ENCODE assay signal across 1 cellular context in the genomic region with DNA sequence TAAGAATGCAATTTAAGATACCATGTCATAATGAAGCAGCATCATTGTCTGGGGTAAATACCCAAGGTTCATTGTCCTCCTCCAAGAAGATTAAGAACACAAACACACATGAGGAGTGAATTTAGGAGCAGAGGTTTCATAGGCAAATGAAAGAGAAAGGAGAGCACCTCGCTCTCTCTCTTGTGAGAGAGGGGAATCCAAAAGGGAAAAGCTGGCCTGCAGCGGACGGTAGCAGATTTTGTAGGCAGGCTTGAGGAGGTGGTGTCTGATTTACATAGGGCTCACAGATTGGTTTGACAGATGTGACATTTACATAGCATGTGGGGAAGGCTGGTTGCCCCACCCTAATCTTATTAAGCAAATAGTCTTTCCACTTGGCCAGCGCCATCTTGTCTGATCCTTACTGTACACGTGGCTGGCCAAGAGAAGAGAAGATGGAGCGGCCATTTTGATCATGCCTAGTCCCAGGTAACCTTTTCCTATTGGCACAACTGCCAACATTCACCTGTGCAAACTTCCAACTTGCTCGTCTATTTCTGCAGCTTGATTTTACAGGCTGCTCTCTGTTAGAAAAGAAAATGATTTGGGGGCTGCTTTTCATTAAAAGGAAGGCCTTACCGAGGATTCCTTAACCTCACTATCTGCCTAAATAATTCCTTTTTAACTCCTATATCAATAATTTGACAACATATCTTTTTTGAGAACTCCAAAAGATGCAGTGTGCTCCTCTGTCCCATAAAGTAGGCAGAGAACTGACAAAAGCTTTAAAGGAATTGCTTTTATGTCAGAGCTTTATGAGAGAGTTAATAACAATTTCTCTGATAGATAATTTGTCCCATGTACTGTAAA.
TF ChIP-seq lines count a peak whose summit lies in the region.

No MANE protein-coding gene starts in this region.

TF ChIP-seq in GM23338, 12 proteins besides CTCF, POLR2A, EP300 and RAD21:
- TF ChIP-seq JUNB (IDR thresholded peaks at IDR 0.05; ENCODE audit: unreplicated experiment) (no peak), ZNF462 (CRISPR knock-in tag; IDR thresholded peaks at IDR 0.05) (no peak), ZNF331 (CRISPR knock-in tag; IDR thresholded peaks at IDR 0.05; ENCODE audit: low read depth) (no peak), POLR2AphosphoS5 (IDR thresholded peaks at IDR 0.05; ENCODE audit: low read depth) (no peak), ZNF114 (CRISPR knock-in tag; IDR thresholded peaks at IDR 0.05) (no peak), STAT1 (IDR thresholded peaks at IDR 0.05; ENCODE audit: unreplicated experiment) (no peak), NANOG (IDR thresholded peaks at IDR 0.05; ENCODE audit: borderline replicate concordance) (no peak), CREB1 (CRISPR knock-in tag; IDR thresholded peaks at IDR 0.05; ENCODE audit: low read depth) (no peak), EZH2phosphoT487 (IDR thresholded peaks at IDR 0.05; ENCODE audit: unreplicated experiment) (no peak), EZH2 (IDR thresholded peaks at IDR 0.05; ENCODE audit: low read depth, unreplicated experiment) (no peak)
- TF ChIP-seq, protein P1, sequence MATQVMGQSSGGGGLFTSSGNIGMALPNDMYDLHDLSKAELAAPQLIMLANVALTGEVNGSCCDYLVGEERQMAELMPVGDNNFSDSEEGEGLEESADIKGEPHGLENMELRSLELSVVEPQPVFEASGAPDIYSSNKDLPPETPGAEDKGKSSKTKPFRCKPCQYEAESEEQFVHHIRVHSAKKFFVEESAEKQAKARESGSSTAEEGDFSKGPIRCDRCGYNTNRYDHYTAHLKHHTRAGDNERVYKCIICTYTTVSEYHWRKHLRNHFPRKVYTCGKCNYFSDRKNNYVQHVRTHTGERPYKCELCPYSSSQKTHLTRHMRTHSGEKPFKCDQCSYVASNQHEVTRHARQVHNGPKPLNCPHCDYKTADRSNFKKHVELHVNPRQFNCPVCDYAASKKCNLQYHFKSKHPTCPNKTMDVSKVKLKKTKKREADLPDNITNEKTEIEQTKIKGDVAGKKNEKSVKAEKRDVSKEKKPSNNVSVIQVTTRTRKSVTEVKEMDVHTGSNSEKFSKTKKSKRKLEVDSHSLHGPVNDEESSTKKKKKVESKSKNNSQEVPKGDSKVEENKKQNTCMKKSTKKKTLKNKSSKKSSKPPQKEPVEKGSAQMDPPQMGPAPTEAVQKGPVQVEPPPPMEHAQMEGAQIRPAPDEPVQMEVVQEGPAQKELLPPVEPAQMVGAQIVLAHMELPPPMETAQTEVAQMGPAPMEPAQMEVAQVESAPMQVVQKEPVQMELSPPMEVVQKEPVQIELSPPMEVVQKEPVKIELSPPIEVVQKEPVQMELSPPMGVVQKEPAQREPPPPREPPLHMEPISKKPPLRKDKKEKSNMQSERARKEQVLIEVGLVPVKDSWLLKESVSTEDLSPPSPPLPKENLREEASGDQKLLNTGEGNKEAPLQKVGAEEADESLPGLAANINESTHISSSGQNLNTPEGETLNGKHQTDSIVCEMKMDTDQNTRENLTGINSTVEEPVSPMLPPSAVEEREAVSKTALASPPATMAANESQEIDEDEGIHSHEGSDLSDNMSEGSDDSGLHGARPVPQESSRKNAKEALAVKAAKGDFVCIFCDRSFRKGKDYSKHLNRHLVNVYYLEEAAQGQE (IDR thresholded peaks at IDR 0.05; ENCODE audit: unreplicated experiment) = no peak
- TF ChIP-seq, protein P2, sequence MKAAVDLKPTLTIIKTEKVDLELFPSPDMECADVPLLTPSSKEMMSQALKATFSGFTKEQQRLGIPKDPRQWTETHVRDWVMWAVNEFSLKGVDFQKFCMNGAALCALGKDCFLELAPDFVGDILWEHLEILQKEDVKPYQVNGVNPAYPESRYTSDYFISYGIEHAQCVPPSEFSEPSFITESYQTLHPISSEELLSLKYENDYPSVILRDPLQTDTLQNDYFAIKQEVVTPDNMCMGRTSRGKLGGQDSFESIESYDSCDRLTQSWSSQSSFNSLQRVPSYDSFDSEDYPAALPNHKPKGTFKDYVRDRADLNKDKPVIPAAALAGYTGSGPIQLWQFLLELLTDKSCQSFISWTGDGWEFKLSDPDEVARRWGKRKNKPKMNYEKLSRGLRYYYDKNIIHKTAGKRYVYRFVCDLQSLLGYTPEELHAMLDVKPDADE (IDR thresholded peaks at IDR 0.05) = no peak
